ENCODE assay signal across 19 cellular contexts in genomic region chr19:49857061-49857833, GRCh38. TPM values are rescaled to one million over a fixed set of nuclear protein-coding genes. Genes with fewer than 3 reads are reported as not detected.
DNase-seq lines count a peak whose midpoint lies in the region; ATAC-seq and TF ChIP-seq lines count a peak whose summit lies in the region.
"Had no signal": no experiment of that assay in that cellular context is flagged by ENCODE, and none has a peak within 500 bp of the region (broad histone marks: within the 10 kb centered on the region; RNA-seq: fewer than 3 reads in every experiment).

No MANE protein-coding gene starts in this region.

- intact Hi-C loops in Panc1 (cut with micrococcal nuclease; ENCODE audit: unreplicated experiment) (no loop called here), upper lobe of right lung (cut with DNase I) (no loop called here)

- H3K27ac ChIP-seq in Panc1 (ENCODE audit: low read length) (peak overlapping the region; percentile 67; the same call in 1 of the 2 replicates), upper lobe of right lung (no peak overlapping the region)
- H3K27ac ChIP-seq: esophagus muscularis mucosa, tibial artery had no signal

- peaks cover 12% of the 10 kb centered on the region for H3K36me3 Mint-ChIP-seq in activated CD4-positive, alpha-beta T cell treated with anti-CD3 and anti-CD28 coated beads, Interleukin-2, amount 10 ng/mL, durations not matched to agents 7 days and 5 days (ENCODE audit: low read depth)

- CTCF ChIA-PET in activated CD4-positive, alpha-beta T cell treated with anti-CD3 and anti-CD28 coated beads, Interleukin-2, amount 10 ng/mL, durations not matched to agents 7 days and 5 days (lab: Charles Lee) = interaction anchor here (0.6 to 1.3 kb wide), 3 partner anchors 9 to 1284 kb away, joined by 3 to 4 read pairs (median 3); no protein-coding TSS in a partner anchor
- CTCF ChIA-PET in Panc1 (lab: Charles Lee) = no interaction called here

- H3K4me3 ChIP-seq in Panc1 (ENCODE audit: low read depth in 2 of 2, low read length in 2 of 2) (no peak overlapping the region), upper lobe of right lung (no peak overlapping the region)
- H3K4me3 ChIP-seq: esophagus muscularis mucosa, tibial artery had no signal

- H3K27ac Mint-ChIP-seq in activated CD4-positive, alpha-beta T cell treated with anti-CD3 and anti-CD28 coated beads, Interleukin-2, amount 10 ng/mL, durations not matched to agents 7 days and 5 days = peak overlapping the region; percentile 13
- H3K27ac Mint-ChIP-seq: activated B cell treated with CpG ODN at 0.5 μM for 24 hours had no signal

- TF ChIP-seq CTCF in Panc1 (IDR thresholded peaks at IDR 0.05) = peak; percentile 45; the same call in 1 of the 2 replicates
- no peak for TF ChIP-seq CTCF in upper lobe of right lung (IDR thresholded peaks at IDR 0.05)

- H3K9me3 Mint-ChIP-seq in activated CD4-positive, alpha-beta T cell treated with anti-CD3 and anti-CD28 coated beads, Interleukin-2, amount 10 ng/mL, durations not matched to agents 7 days and 5 days = no peaks in the 10 kb centered on the region
- H3K9me3 Mint-ChIP-seq: activated B cell treated with CpG ODN at 0.5 μM for 24 hours had no signal

- POLR2A ChIA-PET in activated CD4-positive, alpha-beta T cell treated with anti-CD3 and anti-CD28 coated beads, Interleukin-2, amount 10 ng/mL, durations not matched to agents 7 days and 5 days (lab: Charles Lee) = no interaction called here
- POLR2A ChIA-PET in Panc1 (lab: Charles Lee) = no interaction called here

- peaks cover 12% of the 10 kb centered on the region for H3K4me1 Mint-ChIP-seq in activated CD4-positive, alpha-beta T cell treated with anti-CD3 and anti-CD28 coated beads, Interleukin-2, amount 10 ng/mL, durations not matched to agents 7 days and 5 days

- H3K36me3 ChIP-seq in Panc1 (ENCODE audit: control insufficient read depth, insufficient read depth, low read length) (no peaks in the 10 kb centered on the region), upper lobe of right lung (peaks cover 61% of the 10 kb centered on the region)

- H3K27me3 ChIP-seq in Panc1 (ENCODE audit: control insufficient read depth, insufficient read depth, low read length) (no peaks in the 10 kb centered on the region), upper lobe of right lung (no peaks in the 10 kb centered on the region)
- H3K27me3 ChIP-seq: esophagus muscularis mucosa, tibial artery had no signal

- no peak overlapping the region for H3K4me3 Mint-ChIP-seq in activated CD4-positive, alpha-beta T cell treated with anti-CD3 and anti-CD28 coated beads, Interleukin-2, amount 10 ng/mL, durations not matched to agents 7 days and 5 days
- H3K4me3 Mint-ChIP-seq: activated B cell treated with CpG ODN at 0.5 μM for 24 hours had no signal

- in situ Hi-C loops in Panc1 (cut with HindIII; ENCODE audit: low pct_unique_long_range_greater_than_20kb, low sequenced_read_pairs) = no loop called here

- H3K9me3 ChIP-seq in Panc1 (ENCODE audit: control insufficient read depth, insufficient read depth, low read depth, low read length) (no peaks in the 10 kb centered on the region), upper lobe of right lung (no peaks in the 10 kb centered on the region)
- H3K9me3 ChIP-seq: esophagus muscularis mucosa, tibial artery had no signal

- no peak for DNase-seq in activated CD4-positive, alpha-beta T cell treated with anti-CD3 and anti-CD28 coated beads, Interleukin-2, amount 10 ng/mL, durations not matched to agents 7 days and 5 days
- no peak for DNase-seq in activated CD4-positive, alpha-beta T cell treated with anti-CD3 and anti-CD28 coated beads, Interleukin-2, amount 50 U/mL, for 48 hours
- DNase-seq in Panc1 (ENCODE audit: low read depth, low spot score) (no peak), upper lobe of right lung (peak; percentile 61), UCSD-AML1 (lab: John Stamatoyannopoulos, UW; ENCODE audit: unreplicated experiment) (no peak), NCI-H2227 treated with DMSO at 0.1 percent for 48 hours (lab: John Stamatoyannopoulos, UW) (no peak)
- DNase-seq: activated B cell treated with CpG ODN at 0.5 μM for 24 hours; activated naive CD4-positive, alpha-beta T cell treated with Interleukin-2 at 50 U/mL for 16 hours; cortex of kidney; GF-D8; mesendoderm; NCI-H1694 treated with DMSO at 0.1 percent for 48 hours; NCI-H524; stimulated activated CD4-positive, alpha-beta T cell treated with anti-CD3 and anti-CD28 coated beads, Interleukin-4, amount 100 ng/mL, for 1 hour; stimulated activated CD8-positive, alpha-beta memory T cell treated with anti-CD3 and anti-CD28 coated beads, Interleukin-4, amount 100 ng/mL, for 48 hours; tibial artery had no signal

- no TSS peak for BruUV-seq in Panc1 (replicated peaks; lab: Mats Ljungman, UMichigan)

- H3K4me1 ChIP-seq in Panc1 (ENCODE audit: control insufficient read depth, insufficient read depth, low read length) (peaks cover 43% of the 10 kb centered on the region), upper lobe of right lung (peaks cover 8% of the 10 kb centered on the region)

- ATAC-seq in Panc1 = peak; percentile 18
- ATAC-seq in esophagus mucosa = peak; percentile 0
- no peak for ATAC-seq in upper lobe of right lung
- no peak for ATAC-seq in GM18520 (IDR thresholded peaks at IDR 0.05; ENCODE audit: unreplicated experiment)

- H3K27me3 Mint-ChIP-seq in activated CD4-positive, alpha-beta T cell treated with anti-CD3 and anti-CD28 coated beads, Interleukin-2, amount 10 ng/mL, durations not matched to agents 7 days and 5 days = peaks cover 4% of the 10 kb centered on the region
- H3K27me3 Mint-ChIP-seq: activated B cell treated with CpG ODN at 0.5 μM for 24 hours had no signal

RNA-seq across cellular contexts. Expression of gene PTOV1, which starts 6.3 kb away (rescaled TPM):
- 10 to 100 TPM; 60.7 to 76.8 TPM for total RNA-seq in activated CD4-positive, alpha-beta T cell treated with anti-CD3 and anti-CD28 coated beads, Interleukin-2, amount 10 ng/mL, durations not matched to agents 7 days and 5 days
- total RNA-seq in Panc1 (2021; ENCODE audit: unreplicated experiment) (114 TPM), esophagus mucosa (58.5 TPM), upper lobe of right lung (104 TPM)
- polyA plus RNA-seq in Panc1 (2012; ENCODE audit: insufficient read length) = 273 TPM

RNA-seq across cellular contexts. Expression of gene PNKP, which starts 10.1 kb away (rescaled TPM):
- 100 to 1,000 TPM; 105 to 131 TPM for total RNA-seq in activated CD4-positive, alpha-beta T cell treated with anti-CD3 and anti-CD28 coated beads, Interleukin-2, amount 10 ng/mL, durations not matched to agents 7 days and 5 days
- total RNA-seq in Panc1 (2021; ENCODE audit: unreplicated experiment) (76.7 TPM), esophagus mucosa (29.2 TPM), upper lobe of right lung (83.2 TPM)
- polyA plus RNA-seq in Panc1 (2012; ENCODE audit: insufficient read length) = 59.6 TPM

RNA-seq across cellular contexts. Expression of gene AKT1S1, which starts 19.9 kb away (rescaled TPM):
- total RNA-seq in activated CD4-positive, alpha-beta T cell treated with anti-CD3 and anti-CD28 coated beads, Interleukin-2, amount 10 ng/mL, durations not matched to agents 7 days and 5 days = 10 to 100 TPM; 17.5 to 18.9 TPM
- total RNA-seq in Panc1 (2021; ENCODE audit: unreplicated experiment) = 92.8 TPM
- polyA plus RNA-seq in Panc1 (2012; ENCODE audit: insufficient read length) = 112 TPM
- total RNA-seq in esophagus mucosa = 32.7 TPM
- total RNA-seq in upper lobe of right lung = 29.4 TPM

RNA-seq across cellular contexts. Expression of gene TBC1D17, which starts 20.3 kb away (rescaled TPM):
- total RNA-seq in activated CD4-positive, alpha-beta T cell treated with anti-CD3 and anti-CD28 coated beads, Interleukin-2, amount 10 ng/mL, durations not matched to agents 7 days and 5 days = 10 to 100 TPM; 33.2 to 33.8 TPM
- 43.2 TPM for total RNA-seq in Panc1 (2021; ENCODE audit: unreplicated experiment)
- polyA plus RNA-seq in Panc1 (2012; ENCODE audit: insufficient read length) = 68.0 TPM
- total RNA-seq in esophagus mucosa = 15.8 TPM
- total RNA-seq in upper lobe of right lung = 57.1 TPM

RNA-seq across cellular contexts. Expression of gene MED25, which starts 39.2 kb away (rescaled TPM):
- 10 to 100 TPM; 57.9 to 62.7 TPM for total RNA-seq in activated CD4-positive, alpha-beta T cell treated with anti-CD3 and anti-CD28 coated beads, Interleukin-2, amount 10 ng/mL, durations not matched to agents 7 days and 5 days
- total RNA-seq in Panc1 (2021; ENCODE audit: unreplicated experiment) (52.4 TPM), esophagus mucosa (25.6 TPM), upper lobe of right lung (45.9 TPM)
- polyA plus RNA-seq in Panc1 (2012; ENCODE audit: insufficient read length) = 55.5 TPM

Comparison
In these comparisons a context has a peak if more than half of its experiments do, and no peak if none do; other contexts are left out.
1. ATAC-seq: peak in Panc1 (single experiment) and esophagus mucosa (single experiment); none in upper lobe of right lung (single experiment) and GM18520 (single experiment).